1 cellular context compared by ENCODE assay signal in the genomic region with DNA sequence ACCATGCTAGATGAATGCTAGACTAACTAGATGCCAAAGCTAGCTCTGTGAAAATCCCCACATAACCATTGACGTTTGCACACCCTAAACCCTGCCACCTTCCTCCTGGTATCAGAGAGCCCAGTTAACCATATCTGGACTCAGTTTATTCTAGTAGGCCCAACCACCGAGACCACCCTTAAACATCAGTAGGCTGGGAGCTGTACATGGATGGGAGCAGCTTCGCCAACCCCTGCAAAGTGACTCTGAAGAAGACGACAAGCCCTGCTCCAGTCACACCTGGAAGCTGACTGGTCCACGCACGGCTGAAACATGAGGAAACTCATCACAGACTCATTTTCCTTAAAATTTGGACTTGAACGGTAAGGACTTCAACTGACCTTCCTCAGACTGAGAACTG.
TF ChIP-seq lines count a peak whose summit lies in the region.

No MANE protein-coding gene starts in this region.

TF ChIP-seq in HepG2, 621 proteins besides CTCF, POLR2A, EP300 and RAD21:
- no peak for TF ChIP-seq FOXO1 (CRISPR knock-in tag; IDR thresholded peaks at IDR 0.05)
